ENCODE assay signal across 26 cellular contexts in genomic region chrX:18464500-18464899, GRCh38.
"Had no signal": no experiment of that assay in that cellular context is flagged by ENCODE, and none has a peak within 500 bp of the region (broad histone marks: within the 10 kb centered on the region; RNA-seq: fewer than 3 reads in every experiment).

No MANE protein-coding gene starts in this region.

- H3K9me3 ChIP-seq: esophagus muscularis mucosa, gastrocnemius medialis, heart left ventricle had no signal

- H3K4me1 ChIP-seq: esophagus muscularis mucosa, foreskin keratinocyte had no signal

- H3K27me3 ChIP-seq: brain microvascular endothelial cell, esophagus muscularis mucosa, foreskin keratinocyte, gastrocnemius medialis, heart left ventricle had no signal

- H3K4me3 ChIP-seq: esophagus muscularis mucosa, gastrocnemius medialis, heart left ventricle had no signal

- H3K27ac ChIP-seq: brain microvascular endothelial cell, esophagus muscularis mucosa, foreskin keratinocyte, gastrocnemius medialis, heart left ventricle had no signal

- DNase-seq: activated CD4-positive, alpha-beta memory T cell treated with anti-CD3 and anti-CD28 coated beads, Interleukin-2, amount 10 ng/mL, durations not matched to agents 7 days and 5 days; activated CD4-positive, alpha-beta T cell treated with anti-CD3 and anti-CD28 coated beads for 36 hours; activated CD4-positive, alpha-beta T cell treated with anti-CD3 and anti-CD28 coated beads, Interleukin-2, amount 10 ng/mL, durations not matched to agents 24 days and 14 days; activated CD4-positive, CD25-positive, alpha-beta regulatory T cell; activated CD4-positive, CD25-positive, alpha-beta regulatory T cell treated with anti-CD3 and anti-CD28 coated beads, Interleukin-2, amount 50 U/mL, for 72 hours; activated effector memory CD4-positive, alpha-beta T cell treated with Interleukin-2 at 50 U/mL for 16 hours; activated gamma-delta T cell treated with Interleukin-2 at 50 U/mL for 16 hours; activated naive CD4-positive, alpha-beta T cell treated with anti-CD3 and anti-CD28 coated beads, Interleukin-2, amount 50 U/mL, for 16 hours; activated naive CD4-positive, alpha-beta T cell treated with Interleukin-2 at 50 U/mL for 16 hours; activated T-cell treated with anti-CD3 and anti-CD28 coated beads, Interleukin-2, amount 50 U/mL, for 4 hours; amniotic stem cell; anterior cingulate cortex; brain microvascular endothelial cell; caudate nucleus; cortex of kidney; dermis blood vessel endothelial cell; effector CD4-positive, alpha-beta T cell; effector memory CD8-positive, alpha-beta T cell; erythroblast; foreskin keratinocyte; gastrocnemius medialis; glutamatergic neuron; heart left ventricle; T-helper 2 cell had no signal

- H3K36me3 ChIP-seq: brain microvascular endothelial cell, esophagus muscularis mucosa, gastrocnemius medialis, heart left ventricle had no signal

- ATAC-seq: activated CD4-positive, alpha-beta T cell treated with anti-CD3 and anti-CD28 coated beads for 36 hours; activated T-cell treated with anti-CD3 and anti-CD28 coated beads, Interleukin-2, amount 50 U/mL, for 4 hours; activated T-helper 17 cell treated with anti-CD3 and anti-CD28 coated beads, Interleukin-2, amount 50 U/mL, for 72 hours; effector memory CD8-positive, alpha-beta T cell; foreskin keratinocyte; gastrocnemius medialis; heart left ventricle had no signal
